27 cellular contexts compared by ENCODE assay signal in the genomic region with DNA sequence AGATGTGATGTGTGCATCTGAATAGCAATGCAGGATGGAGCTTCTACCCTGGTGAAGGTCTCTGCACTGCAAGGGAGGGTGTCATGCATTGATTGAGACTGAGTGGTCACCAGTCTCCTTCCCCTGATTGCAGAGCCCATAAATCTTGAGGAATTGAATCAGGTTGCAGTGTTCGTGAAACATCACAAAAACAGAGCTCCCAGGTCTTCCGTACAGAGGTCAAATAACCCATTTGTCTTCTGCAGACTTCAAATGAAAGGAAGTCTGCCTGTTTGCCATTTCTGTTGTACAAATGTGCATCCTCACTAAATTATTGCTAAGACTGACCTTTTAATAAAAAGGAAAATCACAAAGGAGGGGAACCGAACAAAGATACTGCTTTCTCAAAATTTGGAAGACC.
"Had no signal": no experiment of that assay in that cellular context is flagged by ENCODE, and none has a peak within 500 bp of the region (broad histone marks: within the 10 kb centered on the region; RNA-seq: fewer than 3 reads in every experiment).

No MANE protein-coding gene starts in this region.

- H3K4me1 ChIP-seq: SJCRH30 had no signal

- ATAC-seq: activated CD8-positive, alpha-beta T cell treated with anti-CD3 and anti-CD28 coated beads for 36 hours; K562; Panc1 had no signal

- H3K4me3 ChIP-seq: ascending aorta, cardiac muscle cell, K562, SJCRH30 had no signal

- H3K27me3 ChIP-seq: ascending aorta, cardiac muscle cell, SJCRH30 had no signal

- H3K27me3 Mint-ChIP-seq: activated naive CD8-positive, alpha-beta T cell treated with anti-CD3 and anti-CD28 coated beads, Interleukin-2, amount 10 ng/mL, durations not matched to agents 7 days and 5 days had no signal

- DNase-seq: activated CD4-positive, alpha-beta T cell treated with anti-CD3 and anti-CD28 coated beads, Interleukin-2, amount 10 ng/mL, durations not matched to agents 24 days and 14 days; activated CD4-positive, alpha-beta T cell treated with anti-CD3 and anti-CD28 coated beads, Interleukin-2, amount 50 U/mL, for 4 hours; activated CD8-positive, alpha-beta T cell treated with anti-CD3 and anti-CD28 coated beads for 36 hours; activated gamma-delta T cell; activated naive CD4-positive, alpha-beta T cell treated with Interleukin-2 at 50 U/mL for 16 hours; activated naive CD8-positive, alpha-beta T cell treated with anti-CD3 and anti-CD28 coated beads, Interleukin-2, amount 10 ng/mL, durations not matched to agents 7 days and 5 days; activated T-cell treated with anti-CD3 and anti-CD28 coated beads, Interleukin-2, amount 50 U/mL, for 1 hour; activated T-cell treated with anti-CD3 and anti-CD28 coated beads, Interleukin-2, amount 50 U/mL, for 72 hours; amygdala; NCI-H1105; NCI-H1417 treated with DMSO at 0.1 percent for 48 hours; NCI-H187 treated with DMSO at 0.1 percent for 48 hours; NCI-H2081 treated with DMSO at 0.1 percent for 48 hours; NCI-H226; NCI-H446 treated with DMSO at 0.1 percent for 48 hours; NCI-H524; SHP77; SJCRH30; SK-N-SH had no signal

- H3K27ac ChIP-seq: ascending aorta, cardiac muscle cell, SJCRH30 had no signal

- H3K36me3 Mint-ChIP-seq: activated naive CD4-positive, alpha-beta T cell treated with anti-CD3 and anti-CD28 coated beads, Interleukin-2, amount 50 U/mL, for 24 hours; activated naive CD8-positive, alpha-beta T cell treated with anti-CD3 and anti-CD28 coated beads, Interleukin-2, amount 10 ng/mL, durations not matched to agents 7 days and 5 days had no signal

- H3K4me3 Mint-ChIP-seq: activated CD4-positive, alpha-beta T cell treated with anti-CD3 and anti-CD28 coated beads, Interleukin-2, amount 10 ng/mL, durations not matched to agents 24 days and 14 days; activated CD8-positive, alpha-beta T cell treated with anti-CD3 and anti-CD28 coated beads for 36 hours; activated naive CD4-positive, alpha-beta T cell treated with anti-CD3 and anti-CD28 coated beads, Interleukin-2, amount 50 U/mL, for 24 hours; activated naive CD8-positive, alpha-beta T cell treated with anti-CD3 and anti-CD28 coated beads, Interleukin-2, amount 10 ng/mL, durations not matched to agents 7 days and 5 days; activated T-cell treated with anti-CD3 and anti-CD28 coated beads, Interleukin-2, amount 50 U/mL, for 72 hours; T-helper 1 cell treated with Interleukin-12 subunit alpha and Interleukin-12 subunit beta and Interleukin-4 antibody, amounts not matched to agents 30 μg/mL and 1 μg/mL, for 36 hours; T-helper 2 cell treated with Interferon-gamma antibody and Interleukin-4, amounts not matched to agents 5 μg/mL and 100 μg/mL, for 36 hours had no signal

- H3K9me3 ChIP-seq: ascending aorta, SJCRH30, SK-N-SH had no signal

- H3K27ac Mint-ChIP-seq: activated CD4-positive, alpha-beta T cell treated with anti-CD3 and anti-CD28 coated beads, Interleukin-2, amount 10 ng/mL, durations not matched to agents 24 days and 14 days; activated CD8-positive, alpha-beta T cell treated with anti-CD3 and anti-CD28 coated beads for 36 hours; activated naive CD4-positive, alpha-beta T cell treated with anti-CD3 and anti-CD28 coated beads, Interleukin-2, amount 50 U/mL, for 24 hours; activated naive CD8-positive, alpha-beta T cell treated with anti-CD3 and anti-CD28 coated beads, Interleukin-2, amount 10 ng/mL, durations not matched to agents 7 days and 5 days; activated T-cell treated with anti-CD3 and anti-CD28 coated beads, Interleukin-2, amount 50 U/mL, for 72 hours; activated T-helper 2 cell treated with anti-CD3 and anti-CD28 coated beads, Interferon-gamma antibody, Interleukin-2, Interleukin-4, amounts not matched to agents 10 μg/mL and 5 μg/mL and 100 μg/mL, durations not matched to agents 14 hours and 24 hours and 36 hours; T-helper 1 cell treated with Interleukin-12 subunit alpha and Interleukin-12 subunit beta and Interleukin-4 antibody, amounts not matched to agents 30 μg/mL and 1 μg/mL, for 36 hours; T-helper 2 cell treated with Interferon-gamma antibody and Interleukin-4, amounts not matched to agents 5 μg/mL and 100 μg/mL, for 36 hours had no signal

- H3K9me3 Mint-ChIP-seq: activated CD4-positive, alpha-beta T cell treated with anti-CD3 and anti-CD28 coated beads, Interleukin-2, amount 10 ng/mL, durations not matched to agents 24 days and 14 days; activated CD8-positive, alpha-beta T cell treated with anti-CD3 and anti-CD28 coated beads for 36 hours; activated naive CD4-positive, alpha-beta T cell treated with anti-CD3 and anti-CD28 coated beads, Interleukin-2, amount 50 U/mL, for 24 hours; activated naive CD8-positive, alpha-beta T cell treated with anti-CD3 and anti-CD28 coated beads, Interleukin-2, amount 10 ng/mL, durations not matched to agents 7 days and 5 days; activated T-cell treated with anti-CD3 and anti-CD28 coated beads, Interleukin-2, amount 50 U/mL, for 72 hours; activated T-helper 2 cell treated with anti-CD3 and anti-CD28 coated beads, Interferon-gamma antibody, Interleukin-2, Interleukin-4, amounts not matched to agents 10 μg/mL and 5 μg/mL and 100 μg/mL, durations not matched to agents 14 hours and 24 hours and 36 hours; T-helper 1 cell treated with Interleukin-12 subunit alpha and Interleukin-12 subunit beta and Interleukin-4 antibody, amounts not matched to agents 30 μg/mL and 1 μg/mL, for 36 hours; T-helper 2 cell treated with Interferon-gamma antibody and Interleukin-4, amounts not matched to agents 5 μg/mL and 100 μg/mL, for 36 hours had no signal
